8 cellular contexts compared by ENCODE assay signal in genomic region chr20:25056601-25057233, GRCh38. TPM values are rescaled to one million over a fixed set of nuclear protein-coding genes. Genes with fewer than 3 reads are reported as not detected.
A peak's percentile ranks its signal among the peaks of the same experiment; 100 is the strongest.
DNase-seq lines count a peak whose midpoint lies in the region; ATAC-seq and TF ChIP-seq lines count a peak whose summit lies in the region.

No MANE protein-coding gene starts in this region.

- TF ChIP-seq CTCF in OCI-LY3 (IDR thresholded peaks at IDR 0.05; ENCODE audit: low read depth, low read length) = no peak
- TF ChIP-seq CTCF in fibroblast of lung (conservative IDR thresholded peaks at IDR 0.05 in 1 of 2, IDR thresholded peaks at IDR 0.05 in 1 of 2; ENCODE audit: low read depth in 1 of 2, low read length in 2 of 2) = no peak
- TF ChIP-seq CTCF in progenitor cell of endocrine pancreas (IDR thresholded peaks at IDR 0.05; ENCODE audit: unreplicated experiment) = no peak

- DNase-seq in activated T-cell treated with anti-CD3 and anti-CD28 coated beads, Interleukin-2, amount 50 U/mL, for 4 hours = no peak
- no peak for DNase-seq in activated T-cell treated with anti-CD3 and anti-CD28 coated beads, Interleukin-2, amount 50 U/mL, for 48 hours
- DNase-seq in fibroblast of lung (ENCODE audit: low read depth in 2 of 2) (no peak), progenitor cell of endocrine pancreas (ENCODE audit: low spot score, unreplicated experiment) (no peak), iPS-NIHi11 (ENCODE audit: low spot score) (no peak), cerebellar cortex (ENCODE audit: low spot score) (no peak)

- H4K20me1 ChIP-seq in OCI-LY3 (ENCODE audit: insufficient read depth, low read length) (peaks cover 30% of the 10 kb centered on the region; the same call in 1 of the 2 replicates), fibroblast of lung (ENCODE audit: control insufficient read depth, extremely low read depth, insufficient read depth, low read length) (no peaks in the 10 kb centered on the region)

- no peak overlapping the region for H3K27ac Mint-ChIP-seq in progenitor cell of endocrine pancreas

- H3K36me3 Mint-ChIP-seq in activated T-cell treated with anti-CD3 and anti-CD28 coated beads, Interleukin-2, amount 50 U/mL, for 4 hours (ENCODE audit: insufficient read depth) = peaks cover 2% of the 10 kb centered on the region
- no peaks in the 10 kb centered on the region for H3K36me3 Mint-ChIP-seq in progenitor cell of endocrine pancreas (ENCODE audit: insufficient read depth)

- peak overlapping the region; percentile 84 for H3K4me3 ChIP-seq in OCI-LY3 (ENCODE audit: low read length)
- peak overlapping the region in 3 of 4 experiments; percentile 39 to 62 (median 53) for H3K4me3 ChIP-seq in fibroblast of lung (replicated peaks in 1 of 4; ENCODE audit: control extremely low read depth in 1 of 4, insufficient read depth in 1 of 4, low read depth in 3 of 4, low read length in 4 of 4)

- H3K36me3 ChIP-seq in OCI-LY3 (replicated peaks; ENCODE audit: low read depth, low read length) (peaks cover 3% of the 10 kb centered on the region), fibroblast of lung (ENCODE audit: control insufficient read depth, insufficient read depth, low read length) (no peaks in the 10 kb centered on the region)

- H3K9ac ChIP-seq in OCI-LY3 (ENCODE audit: low read length) (peak overlapping the region; percentile 84), fibroblast of lung (ENCODE audit: insufficient read depth, low read length) (peak overlapping the region; percentile 34)

- H3K4me3 Mint-ChIP-seq in activated T-cell treated with anti-CD3 and anti-CD28 coated beads, Interleukin-2, amount 50 U/mL, for 4 hours = peak overlapping the region; percentile 82
- H3K4me3 Mint-ChIP-seq in progenitor cell of endocrine pancreas (ENCODE audit: low read depth) = peak overlapping the region; percentile 59

- peaks cover 41% of the 10 kb centered on the region for H3K4me1 ChIP-seq in OCI-LY3 (ENCODE audit: low read length)
- H3K4me1 ChIP-seq in fibroblast of lung (ENCODE audit: control insufficient read depth, extremely low read depth, insufficient read depth, low read length) = peaks cover 11% of the 10 kb centered on the region

- H3K9me3 ChIP-seq in OCI-LY3 (ENCODE audit: insufficient read depth, low read length) (no peaks in the 10 kb centered on the region), fibroblast of lung (ENCODE audit: control insufficient read depth, insufficient read depth, low read depth, low read length) (no peaks in the 10 kb centered on the region)

- H3K27ac ChIP-seq in OCI-LY3 (ENCODE audit: low read length) = peak overlapping the region; percentile 33
- no peak overlapping the region for H3K27ac ChIP-seq in fibroblast of lung (ENCODE audit: insufficient read depth, low read length)

- no peaks in the 10 kb centered on the region for H3K9me3 Mint-ChIP-seq in activated T-cell treated with anti-CD3 and anti-CD28 coated beads, Interleukin-2, amount 50 U/mL, for 4 hours
- H3K9me3 Mint-ChIP-seq in progenitor cell of endocrine pancreas (ENCODE audit: low read depth) = no peaks in the 10 kb centered on the region

- H2AFZ ChIP-seq in OCI-LY3 (ENCODE audit: low read depth, low read length) (no peak overlapping the region), fibroblast of lung (ENCODE audit: low read length) (no peak overlapping the region)

- H3K79me2 ChIP-seq in OCI-LY3 (ENCODE audit: low read length) (peaks cover 21% of the 10 kb centered on the region), fibroblast of lung (ENCODE audit: control insufficient read depth, insufficient read depth, low read length) (no peaks in the 10 kb centered on the region)

- H3K4me1 Mint-ChIP-seq in activated T-cell treated with anti-CD3 and anti-CD28 coated beads, Interleukin-2, amount 50 U/mL, for 4 hours (ENCODE audit: low read depth) = peaks cover 62% of the 10 kb centered on the region
- H3K4me1 Mint-ChIP-seq in progenitor cell of endocrine pancreas (ENCODE audit: low read depth) = peaks cover 7% of the 10 kb centered on the region

- H3K27me3 ChIP-seq in OCI-LY3 (ENCODE audit: low read depth, low read length) = peaks cover 41% of the 10 kb centered on the region
- peaks cover 20% of the 10 kb centered on the region for H3K27me3 ChIP-seq in fibroblast of lung (ENCODE audit: control insufficient read depth, insufficient read depth, low read length)

- H3K4me2 ChIP-seq in OCI-LY3 (ENCODE audit: low read length) = peak overlapping the region; percentile 89
- peak overlapping the region; percentile 87 for H3K4me2 ChIP-seq in fibroblast of lung (ENCODE audit: extremely low read depth, insufficient read depth, low read length)

- H3K27me3 Mint-ChIP-seq in activated T-cell treated with anti-CD3 and anti-CD28 coated beads, Interleukin-2, amount 50 U/mL, for 4 hours (ENCODE audit: low read depth) = no peaks in the 10 kb centered on the region
- H3K27me3 Mint-ChIP-seq in progenitor cell of endocrine pancreas = peaks cover 81% of the 10 kb centered on the region

- no peak for ATAC-seq in activated T-cell treated with anti-CD3 and anti-CD28 coated beads, Interleukin-2, amount 50 U/mL, for 4 hours
- ATAC-seq in HG03460 (IDR thresholded peaks at IDR 0.05; ENCODE audit: unreplicated experiment) = no peak

RNA-seq across cellular contexts. Expression of gene ACSS1, which starts 1.2 kb away (rescaled TPM):
- 1 to 10 TPM; 5.4 to 8.8 (median 8.0) TPM for total RNA-seq in activated T-cell treated with anti-CD3 and anti-CD28 coated beads, Interleukin-2, amount 50 U/mL, for 4 hours
- total RNA-seq in fibroblast of lung (1.3 and 3.9 TPM in 2 replicates), progenitor cell of endocrine pancreas (0.67 and 0.72 TPM in 2 replicates)
- polyA plus RNA-seq in fibroblast of lung = 0.53 and 3.4 TPM in 2 replicates
- polyA plus RNA-seq in fibroblast of lung (2012) = 0.61 and 3.4 TPM in 2 replicates
- 0.93 and 9.5 TPM in 2 replicates for polyA minus RNA-seq in fibroblast of lung (ENCODE audit: low replicate concordance)

RNA-seq across cellular contexts. Expression of gene VSX1, which starts 25.2 kb away (rescaled TPM):
- total RNA-seq in activated T-cell treated with anti-CD3 and anti-CD28 coated beads, Interleukin-2, amount 50 U/mL, for 4 hours = not detected
- total RNA-seq in fibroblast of lung (not detected in 2 replicates), progenitor cell of endocrine pancreas (not detected in 2 replicates)
- polyA plus RNA-seq in fibroblast of lung = not detected in 2 replicates
- not detected in 2 replicates for polyA plus RNA-seq in fibroblast of lung (2012)
- polyA minus RNA-seq in fibroblast of lung (ENCODE audit: low replicate concordance) = not detected in 2 replicates
